ENCODE assay signal across 8 cellular contexts in the genomic region with DNA sequence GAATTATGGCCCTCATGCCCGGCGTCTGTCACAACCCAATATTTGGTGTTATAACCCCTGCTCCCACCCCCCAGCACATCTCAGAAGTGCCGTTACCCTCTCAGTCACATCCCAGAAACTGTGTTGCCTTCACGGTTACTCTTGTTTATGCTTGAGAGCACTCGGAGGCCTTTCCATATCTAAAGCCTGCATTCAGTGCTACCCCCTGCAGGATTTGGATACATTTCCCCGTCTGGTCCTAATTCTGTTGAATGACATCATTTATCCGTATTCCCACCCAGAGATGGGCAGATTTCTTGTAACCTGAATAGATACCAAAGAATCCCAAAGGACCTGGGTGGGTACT. TPM values are rescaled to one million over a fixed set of nuclear protein-coding genes. Genes with fewer than 3 reads are reported as not detected.
DNase-seq lines count a peak whose midpoint lies in the region; ATAC-seq and TF ChIP-seq lines count a peak whose summit lies in the region.

No MANE protein-coding gene starts in this region.

- H3K4me3 ChIP-seq in dorsolateral prefrontal cortex (peak overlapping the region; percentile 35 to 78 (median 60)), muscle layer of colon (ENCODE audit: low read depth in 1 of 2, low read length in 2 of 2) (peak overlapping the region; percentile 47 to 66)

- H3K36me3 Mint-ChIP-seq in T-helper 2 cell treated with Interferon-gamma antibody and Interleukin-4, amounts not matched to agents 5 μg/mL and 100 μg/mL, for 36 hours (ENCODE audit: low read depth): no peaks in the 10 kb centered on the region

- H3K27ac ChIP-seq in dorsolateral prefrontal cortex (peak overlapping the region; percentile 68 to 100 (median 96)), muscle layer of colon (ENCODE audit: low read depth, low read length) (peak overlapping the region; percentile 84)

- no peaks in the 10 kb centered on the region for H3K36me3 ChIP-seq in muscle layer of colon (ENCODE audit: insufficient read depth, low read length)

- H3K27me3 ChIP-seq in dorsolateral prefrontal cortex: no peaks in the 10 kb centered on the region
- H3K27me3 ChIP-seq in muscle layer of colon (ENCODE audit: control insufficient read depth in 1 of 2, insufficient read depth in 2 of 2, low read length in 2 of 2): no peaks in the 10 kb centered on the region

- no peaks in the 10 kb centered on the region for H3K9me3 Mint-ChIP-seq in T-helper 2 cell treated with Interferon-gamma antibody and Interleukin-4, amounts not matched to agents 5 μg/mL and 100 μg/mL, for 36 hours

- H3K4me1 Mint-ChIP-seq in T-helper 2 cell treated with Interferon-gamma antibody and Interleukin-4, amounts not matched to agents 5 μg/mL and 100 μg/mL, for 36 hours (ENCODE audit: low read depth): peaks cover 24% of the 10 kb centered on the region

- peak overlapping the region; percentile 53 for H3K9ac ChIP-seq in muscle layer of colon (ENCODE audit: low read length)

- no peaks in the 10 kb centered on the region for H3K9me3 ChIP-seq in muscle layer of colon (ENCODE audit: low read length)

- intact Hi-C loops in dorsolateral prefrontal cortex (cut with DNase I): loop anchor here (1.0 to 5.0 kb wide), 6 partner anchors 17 to 127 kb away; partner anchors contain the start of gene TMED10 (in 1 of the 2)

- H3K4me3 Mint-ChIP-seq in T-helper 2 cell treated with Interferon-gamma antibody and Interleukin-4, amounts not matched to agents 5 μg/mL and 100 μg/mL, for 36 hours: peak overlapping the region; percentile 85

- H3K27me3 Mint-ChIP-seq in T-helper 2 cell treated with Interferon-gamma antibody and Interleukin-4, amounts not matched to agents 5 μg/mL and 100 μg/mL, for 36 hours (ENCODE audit: low read depth): peaks cover 64% of the 10 kb centered on the region

- TF ChIP-seq CTCF in dorsolateral prefrontal cortex (IDR thresholded peaks at IDR 0.05 in 54 of 56, conservative IDR thresholded peaks at IDR 0.05 in 2 of 56; ENCODE audit: low read depth in 1 of 56, partially characterized antibody in 56 of 56): peak in 29 of 56 donors; percentile 4 to 47 (median 21)

- peaks cover 21% of the 10 kb centered on the region for H3K4me1 ChIP-seq in muscle layer of colon (ENCODE audit: insufficient read depth, low read length)

- peak overlapping the region; percentile 99 for H3K27ac Mint-ChIP-seq in T-helper 2 cell treated with Interferon-gamma antibody and Interleukin-4, amounts not matched to agents 5 μg/mL and 100 μg/mL, for 36 hours

- ATAC-seq in GM21786 (IDR thresholded peaks at IDR 0.05; ENCODE audit: unreplicated experiment): no peak
- ATAC-seq in HG03565 (IDR thresholded peaks at IDR 0.05; ENCODE audit: unreplicated experiment): no peak

- DNase-seq in T-helper 2 cell treated with Interferon-gamma antibody and Interleukin-4, amounts not matched to agents 5 μg/mL and 100 μg/mL, for 36 hours (ENCODE audit: low spot score): no peak
- DNase-seq in T-helper 2 cell: no peak
- peak; percentile 59 for DNase-seq in OCI-M1 (lab: John Stamatoyannopoulos, UW)
- peak in 1 of 10 donors; percentile 44 for DNase-seq in dorsolateral prefrontal cortex
- no peak for DNase-seq in stimulated activated CD4-positive, alpha-beta T cell treated with anti-CD3 and anti-CD28 coated beads, Interleukin-2, amount 100 ng/mL, for 24 hours

RNA-seq across cellular contexts. Expression of gene FOS, which starts 19.1 kb away (rescaled TPM):
- 100 to 1,000 TPM in 38 of 120 experiments, 10 to 100 TPM in 81, 1 to 10 TPM in 1; 7.4 to 738 (median 68.8) TPM for total RNA-seq in dorsolateral prefrontal cortex
